In genomic region chr4:170990989-170991589, GRCh38 we compare ENCODE assay signal across 8 cellular contexts.
DNase-seq lines count a peak whose midpoint lies in the region; ATAC-seq and TF ChIP-seq lines count a peak whose summit lies in the region.

No MANE protein-coding gene starts in this region.

- H3K9me3 Mint-ChIP-seq in activated T-cell treated with anti-CD3 and anti-CD28 coated beads, Interleukin-2, amount 50 U/mL, for 24 hours: peaks cover 27% of the 10 kb centered on the region

- DNase-seq in glomerular visceral epithelial cell (ENCODE audit: extremely low spot score): peak; percentile 42
- DNase-seq in NCI-H510A (lab: John Stamatoyannopoulos, UW): no peak
- no peak for DNase-seq in activated T-cell treated with anti-CD3 and anti-CD28 coated beads for 4 hours
- no peak for DNase-seq in activated T-cell treated with anti-CD3 and anti-CD28 coated beads, Interleukin-2, amount 50 U/mL, for 24 hours

- H2AFZ ChIP-seq in OCI-LY3 (ENCODE audit: low read depth, low read length): peak overlapping the region; percentile 87

- no peaks in the 10 kb centered on the region for H3K36me3 Mint-ChIP-seq in activated T-cell treated with anti-CD3 and anti-CD28 coated beads, Interleukin-2, amount 50 U/mL, for 24 hours (ENCODE audit: low read depth)

- no peaks in the 10 kb centered on the region for H3K4me1 ChIP-seq in OCI-LY3 (ENCODE audit: low read length)

- peak overlapping the region; percentile 40 for H3K4me2 ChIP-seq in OCI-LY3 (ENCODE audit: low read length)

- no peaks in the 10 kb centered on the region for H3K79me2 ChIP-seq in OCI-LY3 (ENCODE audit: low read length)

- H3K27ac ChIP-seq in C4-2B: no peak overlapping the region
- H3K27ac ChIP-seq in OCI-LY3 (ENCODE audit: low read length): no peak overlapping the region

- H3K27ac Mint-ChIP-seq in activated T-cell treated with anti-CD3 and anti-CD28 coated beads, Interleukin-2, amount 50 U/mL, for 24 hours: no peak overlapping the region

- H3K36me3 ChIP-seq in OCI-LY3 (replicated peaks; ENCODE audit: low read depth, low read length): no peaks in the 10 kb centered on the region

- no peak overlapping the region for H3K9ac ChIP-seq in OCI-LY3 (ENCODE audit: low read length)

- no peaks in the 10 kb centered on the region for H4K20me1 ChIP-seq in OCI-LY3 (ENCODE audit: insufficient read depth, low read length)

- H3K9me3 ChIP-seq in OCI-LY3 (ENCODE audit: insufficient read depth, low read length): no peaks in the 10 kb centered on the region

- H3K4me3 ChIP-seq in OCI-LY3 (ENCODE audit: low read length): no peak overlapping the region

- H3K4me3 Mint-ChIP-seq in activated T-cell treated with anti-CD3 and anti-CD28 coated beads, Interleukin-2, amount 50 U/mL, for 24 hours: no peak overlapping the region

- no peaks in the 10 kb centered on the region for H3K27me3 ChIP-seq in OCI-LY3 (ENCODE audit: low read depth, low read length)

- peak; percentile 73 for TF ChIP-seq CTCF in C4-2B (conservative IDR thresholded peaks at IDR 0.05)
- TF ChIP-seq CTCF in OCI-LY3 (IDR thresholded peaks at IDR 0.05; ENCODE audit: low read depth, low read length): peak; percentile 86

- peak; percentile 89 for ATAC-seq in GM19324 (IDR thresholded peaks at IDR 0.05; ENCODE audit: low FRiP score, unreplicated experiment)
- peak; percentile 98 for ATAC-seq in HG03159 (IDR thresholded peaks at IDR 0.05; ENCODE audit: unreplicated experiment)

- no peaks in the 10 kb centered on the region for H3K4me1 Mint-ChIP-seq in activated T-cell treated with anti-CD3 and anti-CD28 coated beads, Interleukin-2, amount 50 U/mL, for 24 hours (ENCODE audit: low read depth)

- no peaks in the 10 kb centered on the region for H3K27me3 Mint-ChIP-seq in activated T-cell treated with anti-CD3 and anti-CD28 coated beads, Interleukin-2, amount 50 U/mL, for 24 hours
